ENCODE assay signal across 8 cellular contexts in genomic region chr16:89828870-89829629, GRCh38. TPM values are rescaled to one million over a fixed set of nuclear protein-coding genes. Genes with fewer than 3 reads are reported as not detected.
A peak's percentile ranks its signal among the peaks of the same experiment; 100 is the strongest.
DNase-seq lines count a peak whose midpoint lies in the region; ATAC-seq and TF ChIP-seq lines count a peak whose summit lies in the region.

No MANE protein-coding gene starts in this region.

- H3K9ac ChIP-seq in ES-I3 (ENCODE audit: low read depth, low read length) = peak overlapping the region; percentile 68; the same call in 1 of the 2 replicates

- peak; percentile 42 for ATAC-seq in Panc1
- ATAC-seq in psoas muscle = peak in 1 of 4 donors; percentile 11
- no peak for ATAC-seq in GM19324 (IDR thresholded peaks at IDR 0.05; ENCODE audit: low FRiP score, unreplicated experiment)
- no peak for ATAC-seq in HG03159 (IDR thresholded peaks at IDR 0.05; ENCODE audit: unreplicated experiment)

- no peaks in the 10 kb centered on the region for H3K4me1 ChIP-seq in ES-I3 (ENCODE audit: insufficient read depth, low read length)
- peaks cover 15% of the 10 kb centered on the region for H3K4me1 ChIP-seq in Panc1 (ENCODE audit: control insufficient read depth, insufficient read depth, low read length)
- no peaks in the 10 kb centered on the region for H3K4me1 ChIP-seq in psoas muscle

- H3K9me3 ChIP-seq in ES-I3 (ENCODE audit: control insufficient read depth, insufficient read depth, low read length) (no peaks in the 10 kb centered on the region), Panc1 (ENCODE audit: control insufficient read depth, insufficient read depth, low read depth, low read length) (no peaks in the 10 kb centered on the region), psoas muscle (no peaks in the 10 kb centered on the region)

- no peaks in the 10 kb centered on the region for H3K36me3 ChIP-seq in ES-I3 (ENCODE audit: insufficient read depth, low read length)
- no peaks in the 10 kb centered on the region; the same call in 1 of the 2 replicates for H3K36me3 ChIP-seq in Panc1 (ENCODE audit: control insufficient read depth, insufficient read depth, low read length)
- no peaks in the 10 kb centered on the region for H3K36me3 ChIP-seq in psoas muscle (ENCODE audit: insufficient read depth in 1 of 2, low read depth in 1 of 2)

- CTCF ChIA-PET in Panc1 (lab: Charles Lee) = no interaction called here

- TF ChIP-seq CTCF in Panc1 (IDR thresholded peaks at IDR 0.05) (no peak), fibroblast of the aortic adventitia (IDR thresholded peaks at IDR 0.05; ENCODE audit: insufficient read depth, low read length) (no peak), psoas muscle (IDR thresholded peaks at IDR 0.05) (no peak)

- POLR2A ChIA-PET in Panc1 (lab: Charles Lee) = no interaction called here

- H3K4me3 ChIP-seq in Panc1 (ENCODE audit: low read depth in 2 of 2, low read length in 2 of 2) (peak overlapping the region; percentile 61 to 69), fibroblast of the aortic adventitia (ENCODE audit: low read depth, low read length) (peak overlapping the region; percentile 61), psoas muscle (peak overlapping the region; percentile 46)

- in situ Hi-C loops in Panc1 (cut with HindIII; ENCODE audit: low pct_unique_long_range_greater_than_20kb, low sequenced_read_pairs) = no loop called here

- intact Hi-C loops in Panc1 (cut with micrococcal nuclease; ENCODE audit: unreplicated experiment) (no loop called here), psoas muscle (cut with DNase I) (no loop called here)

- H3K27me3 ChIP-seq in Panc1 (ENCODE audit: control insufficient read depth, insufficient read depth, low read length) (no peaks in the 10 kb centered on the region), psoas muscle (ENCODE audit: insufficient read depth in 3 of 3, low read length in 2 of 3) (peaks cover 0 to 37% (median 2%) of the 10 kb centered on the region in 3 donors)

- 11 to 12% (median 12%) methylated on average over 19 to 26 of the region's 26 CpGs for WGBS in psoas muscle, 3 donors

- BruUV-seq in Panc1 (replicated peaks; lab: Mats Ljungman, UMichigan) = TSS peak; percentile 82

- no peak for DNase-seq in Panc1 (ENCODE audit: low read depth, low spot score)
- no peak for DNase-seq in fibroblast of the aortic adventitia (ENCODE audit: low read depth)
- DNase-seq in psoas muscle = no peak
- no peak for DNase-seq in KG1 (lab: John Stamatoyannopoulos, UW)
- DNase-seq in NOMO-1 treated with DMSO at 0.1 percent for 48 hours (lab: John Stamatoyannopoulos, UW; ENCODE audit: unreplicated experiment) = no peak

- H3K27ac ChIP-seq in Panc1 (ENCODE audit: low read length) (peak overlapping the region; percentile 75), psoas muscle (no peak overlapping the region)

RNA-seq across cellular contexts. Expression of gene SPIRE2, which starts 0.8 kb away (rescaled TPM):
- total RNA-seq in Panc1 (2021; ENCODE audit: unreplicated experiment) (21.7 TPM), fibroblast of the aortic adventitia (ENCODE audit: low replicate concordance) (2.5 and 7.1 TPM in 2 replicates), psoas muscle (under 1 TPM in 3 of 4 donors, not detected in 1; 0.14 to 0.47 (median 0.22) TPM)
- 24.5 TPM for polyA plus RNA-seq in Panc1 (2012; ENCODE audit: insufficient read length)
- polyA plus RNA-seq in psoas muscle = under 1 TPM; 0.18 to 0.48 (median 0.27) TPM

RNA-seq across cellular contexts. Expression of gene FANCA, which starts 12.6 kb away (rescaled TPM):
- 56.8 TPM for total RNA-seq in Panc1 (2021; ENCODE audit: unreplicated experiment)
- polyA plus RNA-seq in Panc1 (2012; ENCODE audit: insufficient read length) = 21.1 TPM
- total RNA-seq in fibroblast of the aortic adventitia (ENCODE audit: low replicate concordance) = 0.90 and 27.0 TPM in 2 replicates
- total RNA-seq in psoas muscle = 1 to 10 TPM in 2 of 4 donors, under 1 TPM in 2; 0.79 to 1.1 (median 0.96) TPM
- 1 to 10 TPM; 2.2 to 3.7 (median 2.3) TPM for polyA plus RNA-seq in psoas muscle

RNA-seq across cellular contexts. Expression of gene TCF25, which starts 44.3 kb away (rescaled TPM):
- 144 TPM for total RNA-seq in Panc1 (2021; ENCODE audit: unreplicated experiment)
- polyA plus RNA-seq in Panc1 (2012; ENCODE audit: insufficient read length) = 163 TPM
- 163 and 417 TPM in 2 replicates for total RNA-seq in fibroblast of the aortic adventitia (ENCODE audit: low replicate concordance)
- total RNA-seq in psoas muscle = 10 to 100 TPM; 57.6 to 93.6 (median 89.8) TPM
- 10 to 100 TPM; 46.1 to 54.8 (median 50.7) TPM for polyA plus RNA-seq in psoas muscle
